19 cellular contexts compared by ENCODE assay signal in the genomic region with DNA sequence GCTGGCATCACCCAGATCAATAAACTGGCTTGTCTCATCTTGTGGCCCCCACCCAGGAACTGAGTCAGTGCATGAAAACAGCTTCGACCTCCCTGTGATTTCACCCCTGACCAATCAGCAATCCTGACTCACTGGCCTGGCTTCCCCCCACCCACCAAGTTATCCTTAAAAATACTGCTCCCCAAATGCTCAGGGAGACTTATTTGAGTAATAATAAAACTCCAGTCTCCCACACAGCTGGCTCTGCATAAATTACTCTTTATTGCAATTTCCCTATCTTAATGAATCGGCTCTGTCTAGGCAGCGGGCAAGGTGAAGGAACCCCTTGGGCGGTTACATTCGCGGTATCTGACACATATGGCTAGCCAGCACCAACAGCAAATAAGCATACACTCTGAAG. TPM values are rescaled to one million over a fixed set of nuclear protein-coding genes. Genes with fewer than 3 reads are reported as not detected.
DNase-seq lines count a peak whose midpoint lies in the region; ATAC-seq and TF ChIP-seq lines count a peak whose summit lies in the region.
"Had no signal": no experiment of that assay in that cellular context is flagged by ENCODE, and none has a peak within 500 bp of the region (broad histone marks: within the 10 kb centered on the region; RNA-seq: fewer than 3 reads in every experiment).

No MANE protein-coding gene starts in this region.

- no peak for TF ChIP-seq POLR2A in adrenal gland (IDR thresholded peaks at IDR 0.05)

- WGBS in adrenal gland, 4 donors, result 67 to 84% (median 80%) methylated on average over 5 to 6 of the region's 6 CpGs

- H3K79me2 ChIP-seq in osteoblast (ENCODE audit: insufficient read depth, low read length), result no peaks in the 10 kb centered on the region

- intact Hi-C loops in activated naive CD4-positive, alpha-beta T cell treated with anti-CD3 and anti-CD28 coated beads for 36 hours (cut with micrococcal nuclease), result no loop called here
- intact Hi-C loops in adrenal gland (cut with DNase I) (no loop called here), Right ventricle myocardium inferior (cut with DNase I) (no loop called here)

- CTCF ChIA-PET in activated naive CD4-positive, alpha-beta T cell treated with anti-CD3 and anti-CD28 coated beads for 36 hours (lab: Charles Lee), result interaction anchor here (0.8 to 1.3 kb wide), 2 partner anchors 12 to 34 kb away, joined by 3 to 5 read pairs; no protein-coding TSS in a partner anchor
- CTCF ChIA-PET in activated naive CD4-positive, alpha-beta T cell treated with anti-CD3 and anti-CD28 coated beads, Interleukin-2, amount 10 ng/mL, durations not matched to agents 7 days and 5 days (lab: Charles Lee), result no interaction called here

- H3K4me1 Mint-ChIP-seq in activated naive CD4-positive, alpha-beta T cell treated with anti-CD3 and anti-CD28 coated beads for 36 hours (ENCODE audit: low read depth), result peaks cover 12% of the 10 kb centered on the region
- H3K4me1 Mint-ChIP-seq in activated naive CD4-positive, alpha-beta T cell treated with anti-CD3 and anti-CD28 coated beads, Interleukin-2, amount 10 ng/mL, durations not matched to agents 7 days and 5 days, result peaks cover 2% of the 10 kb centered on the region
- H3K4me1 Mint-ChIP-seq in activated T-cell treated with anti-CD3 and anti-CD28 coated beads, Interleukin-2, amount 50 U/mL, for 24 hours (ENCODE audit: low read depth), result peaks cover 14% of the 10 kb centered on the region

- TF ChIP-seq CTCF in osteoblast (IDR thresholded peaks at IDR 0.05; ENCODE audit: extremely low read depth, low read depth, low read length), result no peak
- TF ChIP-seq CTCF in adrenal gland (IDR thresholded peaks at IDR 0.05), result no peak

- no peak overlapping the region for H3K27ac Mint-ChIP-seq in activated naive CD4-positive, alpha-beta T cell treated with anti-CD3 and anti-CD28 coated beads for 36 hours
- no peak overlapping the region for H3K27ac Mint-ChIP-seq in activated naive CD4-positive, alpha-beta T cell treated with anti-CD3 and anti-CD28 coated beads, Interleukin-2, amount 10 ng/mL, durations not matched to agents 7 days and 5 days
- H3K27ac Mint-ChIP-seq in activated T-cell treated with anti-CD3 and anti-CD28 coated beads, Interleukin-2, amount 50 U/mL, for 24 hours, result peak overlapping the region; percentile 24

- no peak overlapping the region for H3K4me3 Mint-ChIP-seq in activated naive CD4-positive, alpha-beta T cell treated with anti-CD3 and anti-CD28 coated beads for 36 hours
- no peak overlapping the region for H3K4me3 Mint-ChIP-seq in activated naive CD4-positive, alpha-beta T cell treated with anti-CD3 and anti-CD28 coated beads, Interleukin-2, amount 10 ng/mL, durations not matched to agents 7 days and 5 days
- H3K4me3 Mint-ChIP-seq in activated T-cell treated with anti-CD3 and anti-CD28 coated beads, Interleukin-2, amount 50 U/mL, for 24 hours, result peak overlapping the region; percentile 43

- H3K4me1 ChIP-seq in osteoblast (ENCODE audit: insufficient read depth, low read length) (peaks cover 4% of the 10 kb centered on the region), adrenal gland (replicated peaks in 1 of 2) (no peaks in the 10 kb centered on the region)
- H3K4me1 ChIP-seq: Peyer's patch had no signal

- peak; percentile 91 for ATAC-seq in stimulated activated naive CD8-positive, alpha-beta T cell treated with anti-CD3 and anti-CD28 coated beads, Interleukin-15, Interleukin-2, amounts not matched to agents 100 U/mL and 50 U/mL, for 24 hours
- no peak for ATAC-seq in Right ventricle myocardium inferior
- no peak for ATAC-seq in HG02763 (IDR thresholded peaks at IDR 0.05; ENCODE audit: unreplicated experiment)
- ATAC-seq: pancreas had no signal

- H3K27ac ChIP-seq in osteoblast (ENCODE audit: low read depth, low read length) (no peak overlapping the region), adrenal gland (no peak overlapping the region)
- H3K27ac ChIP-seq: KMS-11, pancreas, Peyer's patch, thoracic aorta had no signal

- H3K27me3 ChIP-seq in osteoblast (ENCODE audit: insufficient read depth, low read length), result no peaks in the 10 kb centered on the region
- H3K27me3 ChIP-seq in adrenal gland, result no peaks in the 10 kb centered on the region
- H3K27me3 ChIP-seq: pancreas, Peyer's patch had no signal

- H3K4me3 ChIP-seq in osteoblast (ENCODE audit: insufficient read depth, low read length) (no peak overlapping the region), adrenal gland (no peak overlapping the region)
- H3K4me3 ChIP-seq: pancreas, Peyer's patch, thoracic aorta had no signal

- H3K36me3 Mint-ChIP-seq in activated naive CD4-positive, alpha-beta T cell treated with anti-CD3 and anti-CD28 coated beads for 36 hours (ENCODE audit: low read depth), result no peaks in the 10 kb centered on the region
- H3K36me3 Mint-ChIP-seq in activated naive CD4-positive, alpha-beta T cell treated with anti-CD3 and anti-CD28 coated beads, Interleukin-2, amount 10 ng/mL, durations not matched to agents 7 days and 5 days, result no peaks in the 10 kb centered on the region
- H3K36me3 Mint-ChIP-seq in activated T-cell treated with anti-CD3 and anti-CD28 coated beads, Interleukin-2, amount 50 U/mL, for 24 hours (ENCODE audit: low read depth), result no peaks in the 10 kb centered on the region

- DNase-seq in activated naive CD4-positive, alpha-beta T cell treated with anti-CD3 and anti-CD28 coated beads for 36 hours, result peak; percentile 53
- no peak for DNase-seq in activated naive CD4-positive, alpha-beta T cell treated with anti-CD3 and anti-CD28 coated beads, Interleukin-2, amount 10 ng/mL, durations not matched to agents 7 days and 5 days
- no peak for DNase-seq in activated T-cell treated with anti-CD3 and anti-CD28 coated beads, Interleukin-2, amount 50 U/mL, for 24 hours
- DNase-seq in osteoblast (ENCODE audit: insufficient read length, low spot score, missing footprints), result no peak
- DNase-seq in stimulated activated naive CD8-positive, alpha-beta T cell treated with anti-CD3 and anti-CD28 coated beads, Interleukin-15, Interleukin-2, amounts not matched to agents 100 U/mL and 50 U/mL, for 24 hours, result peak; percentile 58
- DNase-seq in adrenal gland, result no peak
- DNase-seq in Right ventricle myocardium inferior (ENCODE audit: missing footprints), result no peak
- DNase-seq: Calu3, cortex of kidney, GDM1, NCI-H1092 treated with DMSO at 0.1 percent for 48 hours, NCI-H774, pancreas had no signal

- H4K20me1 ChIP-seq in osteoblast (ENCODE audit: insufficient read depth, low read length), result no peaks in the 10 kb centered on the region

- no peaks in the 10 kb centered on the region for H3K9me3 Mint-ChIP-seq in activated naive CD4-positive, alpha-beta T cell treated with anti-CD3 and anti-CD28 coated beads for 36 hours
- no peaks in the 10 kb centered on the region for H3K9me3 Mint-ChIP-seq in activated naive CD4-positive, alpha-beta T cell treated with anti-CD3 and anti-CD28 coated beads, Interleukin-2, amount 10 ng/mL, durations not matched to agents 7 days and 5 days
- H3K9me3 Mint-ChIP-seq in activated T-cell treated with anti-CD3 and anti-CD28 coated beads, Interleukin-2, amount 50 U/mL, for 24 hours, result no peaks in the 10 kb centered on the region

- peak overlapping the region; percentile 42 for H2AFZ ChIP-seq in osteoblast (ENCODE audit: low read length)

- H3K9me3 ChIP-seq in osteoblast (ENCODE audit: low read depth, low read length), result no peaks in the 10 kb centered on the region
- no peaks in the 10 kb centered on the region for H3K9me3 ChIP-seq in adrenal gland (replicated peaks in 1 of 3)
- H3K9me3 ChIP-seq: pancreas, Peyer's patch, thoracic aorta had no signal

- H3K27me3 Mint-ChIP-seq in activated naive CD4-positive, alpha-beta T cell treated with anti-CD3 and anti-CD28 coated beads for 36 hours (ENCODE audit: low read depth), result no peaks in the 10 kb centered on the region
- H3K27me3 Mint-ChIP-seq in activated naive CD4-positive, alpha-beta T cell treated with anti-CD3 and anti-CD28 coated beads, Interleukin-2, amount 10 ng/mL, durations not matched to agents 7 days and 5 days, result peaks cover 5% of the 10 kb centered on the region
- no peaks in the 10 kb centered on the region for H3K27me3 Mint-ChIP-seq in activated T-cell treated with anti-CD3 and anti-CD28 coated beads, Interleukin-2, amount 50 U/mL, for 24 hours

- H3K4me2 ChIP-seq in osteoblast (ENCODE audit: insufficient read depth, low read length), result no peak overlapping the region
- H3K4me2 ChIP-seq: KMS-11 had no signal

- no peaks in the 10 kb centered on the region for H3K36me3 ChIP-seq in osteoblast (ENCODE audit: insufficient read depth, low read length)
- no peaks in the 10 kb centered on the region for H3K36me3 ChIP-seq in adrenal gland (replicated peaks in 1 of 2)
- H3K36me3 ChIP-seq: pancreas, Peyer's patch, thoracic aorta had no signal

RNA-seq across cellular contexts. Expression of a gene that starts 9.8 kb away (rescaled TPM):
- 10 to 100 TPM; 57.9 to 59.3 TPM for total RNA-seq in activated naive CD4-positive, alpha-beta T cell treated with anti-CD3 and anti-CD28 coated beads for 36 hours
- total RNA-seq in osteoblast, result 56.0 and 59.4 TPM in 2 replicates
- total RNA-seq in adrenal gland, result 10 to 100 TPM; 26.7 to 53.5 (median 46.5) TPM
- polyA plus RNA-seq in adrenal gland, result 10 to 100 TPM; 21.1 to 64.5 (median 34.3) TPM
- 54.2 TPM for total RNA-seq in Right ventricle myocardium inferior

RNA-seq across cellular contexts. Expression of a gene that starts 37.7 kb away (rescaled TPM):
- not detected for total RNA-seq in activated naive CD4-positive, alpha-beta T cell treated with anti-CD3 and anti-CD28 coated beads for 36 hours
- total RNA-seq in osteoblast (not detected in 2 replicates), adrenal gland (10 to 100 TPM in 4 of 8 donors, 1 to 10 TPM in 4; 1.6 to 14.2 (median 11.1) TPM), Right ventricle myocardium inferior (1.0 TPM)
- 1 to 10 TPM in 2 of 3 donors, under 1 TPM in 1; 0.94 to 4.5 (median 1.7) TPM for polyA plus RNA-seq in adrenal gland
- total RNA-seq: Calu3, epithelial cell of proximal tubule, H1 had no signal
- polyA plus RNA-seq: H1 had no signal

Comparison
In these comparisons a context has a peak if more than half of its experiments do, and no peak if none do; other contexts are left out.
1. DNase-seq: peak in activated naive CD4-positive, alpha-beta T cell treated with anti-CD3 and anti-CD28 coated beads for 36 hours (single experiment) and stimulated activated naive CD8-positive, alpha-beta T cell treated with anti-CD3 and anti-CD28 coated beads, Interleukin-15, Interleukin-2, amounts not matched to agents 100 U/mL and 50 U/mL, for 24 hours (single experiment); none in activated naive CD4-positive, alpha-beta T cell treated with anti-CD3 and anti-CD28 coated beads, Interleukin-2, amount 10 ng/mL, durations not matched to agents 7 days and 5 days (single experiment), activated T-cell treated with anti-CD3 and anti-CD28 coated beads, Interleukin-2, amount 50 U/mL, for 24 hours (single experiment), osteoblast (single experiment), adrenal gland (0 of 7) and Right ventricle myocardium inferior (single experiment).